In genomic region chr1:1274299-1274930, GRCh38 we compare ENCODE assay signal across 7 cellular contexts. TPM values are rescaled to one million over a fixed set of nuclear protein-coding genes. Genes with fewer than 3 reads are reported as not detected.
DNase-seq lines count a peak whose midpoint lies in the region; ATAC-seq and TF ChIP-seq lines count a peak whose summit lies in the region.
"Had no signal": no experiment of that assay in that cellular context is flagged by ENCODE, and none has a peak within 500 bp of the region (broad histone marks: within the 10 kb centered on the region; RNA-seq: fewer than 3 reads in every experiment).

No MANE protein-coding gene starts in this region.

- TF ChIP-seq CTCF in foreskin keratinocyte (conservative IDR thresholded peaks at IDR 0.05): no peak

- peak overlapping the region; percentile 72 for H3K27ac Mint-ChIP-seq in activated T-cell treated with anti-CD3 and anti-CD28 coated beads, Interleukin-2, amount 50 U/mL, for 24 hours

- no peaks in the 10 kb centered on the region for H3K9me3 Mint-ChIP-seq in activated T-cell treated with anti-CD3 and anti-CD28 coated beads, Interleukin-2, amount 50 U/mL, for 24 hours

- peaks cover 37% of the 10 kb centered on the region for H3K36me3 Mint-ChIP-seq in activated T-cell treated with anti-CD3 and anti-CD28 coated beads, Interleukin-2, amount 50 U/mL, for 24 hours (ENCODE audit: low read depth)

- no peak for DNase-seq in activated T-cell treated with anti-CD3 and anti-CD28 coated beads, Interleukin-2, amount 50 U/mL, for 24 hours
- DNase-seq in activated T-cell treated with anti-CD3 and anti-CD28 coated beads, Interleukin-2, amount 50 U/mL, for 48 hours: no peak
- DNase-seq in foreskin keratinocyte (no peak), islet precursor cell (no peak)

- ATAC-seq in foreskin keratinocyte (no peak), GM18909 (IDR thresholded peaks at IDR 0.05; ENCODE audit: poor library complexity, unreplicated experiment) (no peak)

- H3K4me3 Mint-ChIP-seq in activated T-cell treated with anti-CD3 and anti-CD28 coated beads, Interleukin-2, amount 50 U/mL, for 24 hours: peak overlapping the region; percentile 74

- H3K27ac ChIP-seq in foreskin keratinocyte: peak overlapping the region; percentile 92
- peak overlapping the region; percentile 72 for H3K27ac ChIP-seq in temporal lobe (ENCODE audit: low read depth, low read length)

- no peaks in the 10 kb centered on the region for H3K27me3 ChIP-seq in foreskin keratinocyte

- H3K4me1 Mint-ChIP-seq in activated T-cell treated with anti-CD3 and anti-CD28 coated beads, Interleukin-2, amount 50 U/mL, for 24 hours (ENCODE audit: low read depth): peaks cover 41% of the 10 kb centered on the region

- H3K4me1 ChIP-seq in foreskin keratinocyte: peaks cover 9% of the 10 kb centered on the region

- H3K27me3 Mint-ChIP-seq in activated T-cell treated with anti-CD3 and anti-CD28 coated beads, Interleukin-2, amount 50 U/mL, for 24 hours: no peaks in the 10 kb centered on the region

RNA-seq across cellular contexts. Expression of gene UBE2J2, which starts 0.8 kb away (rescaled TPM):
- 51.6 and 55.3 TPM in 2 replicates for total RNA-seq in foreskin keratinocyte
- 73.2 and 78.7 TPM in 2 replicates for polyA plus RNA-seq in foreskin keratinocyte
- total RNA-seq in temporal lobe: 28.3 TPM

RNA-seq across cellular contexts. Expression of gene SCNN1D, which starts 5.8 kb away (rescaled TPM):
- total RNA-seq in foreskin keratinocyte: 0.25 and 0.41 TPM in 2 replicates
- 0.39 and 0.47 TPM in 2 replicates for polyA plus RNA-seq in foreskin keratinocyte
- 2.2 TPM for total RNA-seq in temporal lobe

RNA-seq across cellular contexts. Expression of gene C1QTNF12, which starts 27.9 kb away (rescaled TPM):
- 0.53 and 1.0 TPM in 2 replicates for total RNA-seq in foreskin keratinocyte
- polyA plus RNA-seq in foreskin keratinocyte: 0.75 and 1.1 TPM in 2 replicates
- total RNA-seq in temporal lobe: 0.25 TPM
- total RNA-seq: Daoy had no signal

RNA-seq across cellular contexts. Expression of gene ACAP3, which starts 33.3 kb away (rescaled TPM):
- total RNA-seq in foreskin keratinocyte: 26.7 and 33.0 TPM in 2 replicates
- 18.9 and 24.0 TPM in 2 replicates for polyA plus RNA-seq in foreskin keratinocyte
- total RNA-seq in temporal lobe: 74.0 TPM

RNA-seq across cellular contexts. Expression of gene PUSL1, which starts 34.0 kb away (rescaled TPM):
- total RNA-seq in foreskin keratinocyte: 39.7 and 40.1 TPM in 2 replicates
- 48.3 and 54.5 TPM in 2 replicates for polyA plus RNA-seq in foreskin keratinocyte
- total RNA-seq in temporal lobe: 8.6 TPM
